In the genomic region with DNA sequence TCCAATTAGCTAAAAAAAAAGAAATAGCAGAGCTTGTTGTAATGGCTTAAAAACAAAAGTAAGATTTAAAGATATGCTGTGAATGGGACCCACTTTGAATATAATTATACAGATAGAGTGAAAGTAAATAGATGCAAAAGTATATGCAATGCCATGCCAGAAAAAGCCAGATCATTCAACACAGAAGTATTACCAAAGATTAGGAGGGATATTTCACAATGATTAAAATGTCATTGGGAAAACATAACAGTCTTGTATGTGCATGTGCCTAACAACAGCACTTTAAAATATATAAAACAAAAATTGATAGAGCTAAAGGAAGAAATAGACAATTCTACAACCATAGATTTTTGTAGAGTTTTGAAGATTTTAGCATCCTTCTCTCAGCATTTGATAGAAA, we compare ENCODE assay signal across 1 cellular context.
TF ChIP-seq lines count a peak whose summit lies in the region.

No MANE protein-coding gene starts in this region.

TF ChIP-seq in IMR-90, 13 proteins besides CTCF, POLR2A, EP300 and RAD21 (continued from another document):
- TF ChIP-seq, protein P1, sequence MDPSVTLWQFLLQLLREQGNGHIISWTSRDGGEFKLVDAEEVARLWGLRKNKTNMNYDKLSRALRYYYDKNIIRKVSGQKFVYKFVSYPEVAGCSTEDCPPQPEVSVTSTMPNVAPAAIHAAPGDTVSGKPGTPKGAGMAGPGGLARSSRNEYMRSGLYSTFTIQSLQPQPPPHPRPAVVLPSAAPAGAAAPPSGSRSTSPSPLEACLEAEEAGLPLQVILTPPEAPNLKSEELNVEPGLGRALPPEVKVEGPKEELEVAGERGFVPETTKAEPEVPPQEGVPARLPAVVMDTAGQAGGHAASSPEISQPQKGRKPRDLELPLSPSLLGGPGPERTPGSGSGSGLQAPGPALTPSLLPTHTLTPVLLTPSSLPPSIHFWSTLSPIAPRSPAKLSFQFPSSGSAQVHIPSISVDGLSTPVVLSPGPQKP (IDR thresholded peaks at IDR 0.05; ENCODE audit: borderline replicate concordance, low read depth, low read length), result no peak
- TF ChIP-seq CHD1 (IDR thresholded peaks at IDR 0.05; ENCODE audit: low read depth, low read length), result no peak
